16 cellular contexts compared by ENCODE assay signal in genomic region chr14:61184117-61184516, GRCh38.
DNase-seq lines count a peak whose midpoint lies in the region; TF ChIP-seq lines count a peak whose summit lies in the region.
"Had no signal": no experiment of that assay in that cellular context is flagged by ENCODE, and none has a peak within 500 bp of the region (broad histone marks: within the 10 kb centered on the region; RNA-seq: fewer than 3 reads in every experiment).

No MANE protein-coding gene starts in this region.

- no peaks in the 10 kb centered on the region for H3K79me1 ChIP-seq in mesenchymal stem cell (replicated peaks; ENCODE audit: low read length, poor library complexity, severe bottlenecking)

- no peak overlapping the region for H2AFZ ChIP-seq in Loucy (ENCODE audit: low read length)
- no peak overlapping the region for H2AFZ ChIP-seq in mammary epithelial cell (ENCODE audit: low read depth, low read length)
- H2AFZ ChIP-seq in mesenchymal stem cell (ENCODE audit: low read depth, low read length) = no peak overlapping the region
- H2AFZ ChIP-seq: hepatocyte had no signal

- no peak overlapping the region for H2BK15ac ChIP-seq in mesenchymal stem cell (ENCODE audit: low read depth, poor library complexity, severe bottlenecking)

- 4% methylated on average over 2 of the region's 2 CpGs for WGBS in mammary epithelial cell (ENCODE audit: low coverage, missing lambda C conversion rate)
- 40% methylated on average over 1 of the region's 2 CpGs for WGBS in mesenchymal stem cell

- H3K9me2 ChIP-seq in Loucy (replicated peaks; ENCODE audit: low read depth, low read length) = no peaks in the 10 kb centered on the region

- H3K9ac ChIP-seq in Loucy (ENCODE audit: low read depth, low read length, poor library complexity, severe bottlenecking) = no peak overlapping the region
- H3K9ac ChIP-seq in mammary epithelial cell (ENCODE audit: insufficient read depth, low read length) = no peak overlapping the region
- no peak overlapping the region for H3K9ac ChIP-seq in mesenchymal stem cell (ENCODE audit: low read length)

- H2BK5ac ChIP-seq in mesenchymal stem cell (ENCODE audit: low read depth, low read length, poor library complexity, severe bottlenecking) = no peak overlapping the region

- TF ChIP-seq CTCF in Loucy (conservative IDR thresholded peaks at IDR 0.05; ENCODE audit: low read length) (no peak), mammary epithelial cell (conservative IDR thresholded peaks at IDR 0.05 in 1 of 2, IDR thresholded peaks at IDR 0.05 in 1 of 2; ENCODE audit: extremely low read depth in 1 of 2, insufficient read depth in 1 of 2, low read depth in 1 of 2, low read length in 2 of 2) (no peak)

- no peak overlapping the region for H3K23ac ChIP-seq in mesenchymal stem cell (ENCODE audit: low read length in 2 of 2)

- no peak overlapping the region for H4K8ac ChIP-seq in mesenchymal stem cell (ENCODE audit: low read length)

- no peak overlapping the region for H2AK5ac ChIP-seq in mesenchymal stem cell (ENCODE audit: low read length, severe bottlenecking)

- dilution Hi-C loops in mammary epithelial cell (cut with HindIII; ENCODE audit: low sequenced_read_pairs) = no loop called here

- H3K4me1 ChIP-seq in Loucy (ENCODE audit: insufficient read depth, low read length, poor library complexity, severe bottlenecking) (peaks cover 19% of the 10 kb centered on the region), mammary epithelial cell (ENCODE audit: insufficient read depth, low read length) (peaks cover 25% of the 10 kb centered on the region), mesenchymal stem cell (ENCODE audit: control insufficient read depth, insufficient read depth, low read depth, low read length) (peaks cover 24% of the 10 kb centered on the region)
- H3K4me1 ChIP-seq: pancreas had no signal

- H3K18ac ChIP-seq in mesenchymal stem cell (ENCODE audit: low read depth in 1 of 2, low read length in 2 of 2) = no peak overlapping the region

- H3K36me3 ChIP-seq in Loucy (ENCODE audit: insufficient read depth, low read length) (no peaks in the 10 kb centered on the region), mammary epithelial cell (ENCODE audit: insufficient read depth, low read length) (no peaks in the 10 kb centered on the region), mesenchymal stem cell (ENCODE audit: control insufficient read depth in 1 of 2, insufficient read depth in 2 of 2, low read depth in 1 of 2, low read length in 2 of 2) (no peaks in the 10 kb centered on the region)
- H3K36me3 ChIP-seq: pancreas had no signal

- H3F3A ChIP-seq in Loucy (ENCODE audit: low read depth) = no peaks in the 10 kb centered on the region

- H3K4ac ChIP-seq in mesenchymal stem cell (ENCODE audit: low read depth in 1 of 2, low read length in 2 of 2) = no peak overlapping the region

- no peak overlapping the region for H4K91ac ChIP-seq in mesenchymal stem cell (ENCODE audit: low read length)

- CTCF ChIA-PET in mammary epithelial cell (lab: Charles Lee; ENCODE audit: low non-redundant PET) = no interaction called here

- no peak overlapping the region for H3K4me3 ChIP-seq in Loucy (ENCODE audit: low read length, poor library complexity, severe bottlenecking)
- no peak overlapping the region for H3K4me3 ChIP-seq in mammary epithelial cell (replicated peaks in 1 of 3; ENCODE audit: insufficient read depth in 1 of 3, low read depth in 2 of 3, low read length in 3 of 3)
- H3K4me3 ChIP-seq in mesenchymal stem cell (ENCODE audit: insufficient read depth in 1 of 2, low read depth in 1 of 2, low read length in 2 of 2) = no peak overlapping the region
- H3K4me3 ChIP-seq: dorsolateral prefrontal cortex, hepatocyte, pancreas had no signal

- peak overlapping the region; percentile 62 for H3K4me2 ChIP-seq in Loucy (ENCODE audit: low read depth, low read length, poor library complexity, severe bottlenecking)
- H3K4me2 ChIP-seq in mammary epithelial cell (ENCODE audit: insufficient read depth, low read depth, low read length) = peak overlapping the region; percentile 29
- no peak overlapping the region for H3K4me2 ChIP-seq in mesenchymal stem cell (ENCODE audit: low read length, poor library complexity, severe bottlenecking)
- H3K4me2 ChIP-seq: hepatocyte had no signal

- H3K27ac ChIP-seq in mammary epithelial cell (ENCODE audit: insufficient read depth, low read depth, low read length) (no peak overlapping the region), mesenchymal stem cell (ENCODE audit: low read length, poor library complexity, severe bottlenecking) (peak overlapping the region; percentile 72)
- H3K27ac ChIP-seq: dorsolateral prefrontal cortex, hepatocyte, pancreas had no signal

- no peak overlapping the region for H3K14ac ChIP-seq in mesenchymal stem cell (ENCODE audit: low read length in 2 of 2)

- no TSS peak for BruUV-seq in mammary epithelial cell (replicated peaks; lab: Mats Ljungman, UMichigan)

- H3K9me3 ChIP-seq in Loucy (ENCODE audit: insufficient read depth, low read depth, low read length) (no peaks in the 10 kb centered on the region), mammary epithelial cell (replicated peaks; ENCODE audit: insufficient read depth, low read length) (no peaks in the 10 kb centered on the region), mesenchymal stem cell (ENCODE audit: control insufficient read depth, low read length) (no peaks in the 10 kb centered on the region)
- H3K9me3 ChIP-seq: pancreas had no signal

- H2BK12ac ChIP-seq in mesenchymal stem cell (ENCODE audit: low read length in 2 of 2) = no peak overlapping the region

- H3K79me2 ChIP-seq in Loucy (ENCODE audit: insufficient read depth, low read length) = no peaks in the 10 kb centered on the region
- H3K79me2 ChIP-seq in mammary epithelial cell (ENCODE audit: insufficient read depth, low read length) = no peaks in the 10 kb centered on the region
- H3K79me2 ChIP-seq: hepatocyte had no signal

- peak overlapping the region; percentile 27 for H2BK120ac ChIP-seq in mesenchymal stem cell (ENCODE audit: low read depth, low read length)

- intact Hi-C loops in mammary epithelial cell (cut with micrococcal nuclease) (no loop called here), head of caudate nucleus (cut with DNase I) (no loop called here), posterior vena cava (cut with DNase I) (no loop called here)

- in situ Hi-C loops in mammary epithelial cell (cut with MboI; ENCODE audit: low sequenced_read_pairs in 2 of 2) = loop anchor here in 1 of 2 donors (25.0 kb wide), 1 partner anchor 147 kb away; no protein-coding TSS in a partner anchor

- DNase-seq in AG20443 (ENCODE audit: low spot score) (peak; percentile 84), mammary epithelial cell (peak; percentile 81), mesenchymal stem cell (peak; percentile 75), head of caudate nucleus (no peak), posterior vena cava (ENCODE audit: low spot score) (no peak)
- no peak for DNase-seq in NK-92 treated with Interleukin-12 subunit alpha and Interleukin-12 subunit beta, amount 100 ng/mL, for 24 hours (lab: John Stamatoyannopoulos, UW)
- no peak for DNase-seq in stimulated activated CD4-positive, alpha-beta T cell treated with anti-CD3 and anti-CD28 coated beads, Interleukin-4, amount 100 ng/mL, for 1 hour
- DNase-seq: activated naive CD4-positive, alpha-beta T cell treated with anti-CD3 and anti-CD28 coated beads, Interleukin-2, amount 10 ng/mL, durations not matched to agents 7 days and 5 days; CD4-positive, alpha-beta T cell; dorsolateral prefrontal cortex; mesendoderm; NCI-H1694; pancreas; T-cell had no signal

- no peaks in the 10 kb centered on the region for H4K20me1 ChIP-seq in Loucy (ENCODE audit: insufficient read depth, low read length, poor library complexity, severe bottlenecking)
- H4K20me1 ChIP-seq in mammary epithelial cell (ENCODE audit: insufficient read depth, low read length) = no peaks in the 10 kb centered on the region

- H3K27me3 ChIP-seq in Loucy (ENCODE audit: insufficient read depth, low read length, poor library complexity, severe bottlenecking) (no peaks in the 10 kb centered on the region), mammary epithelial cell (ENCODE audit: insufficient read depth, low read length) (no peaks in the 10 kb centered on the region), mesenchymal stem cell (ENCODE audit: control insufficient read depth in 1 of 2, insufficient read depth in 1 of 2, low read length in 2 of 2) (no peaks in the 10 kb centered on the region)
- H3K27me3 ChIP-seq: hepatocyte, pancreas had no signal

Comparison
In these comparisons a context has a peak if more than half of its experiments do, and no peak if none do; other contexts are left out.
1. DNase-seq: peak in AG20443 (single experiment), mammary epithelial cell (single experiment) and mesenchymal stem cell (single experiment); none in head of caudate nucleus (0 of 42), posterior vena cava (single experiment), NK-92 treated with Interleukin-12 subunit alpha and Interleukin-12 subunit beta, amount 100 ng/mL, for 24 hours (single experiment) and stimulated activated CD4-positive, alpha-beta T cell treated with anti-CD3 and anti-CD28 coated beads, Interleukin-4, amount 100 ng/mL, for 1 hour (single experiment).